Comparison of ENCODE assay signal across 8 cellular contexts in genomic region chrX:14873676-14874049, GRCh38. TPM values are rescaled to one million over a fixed set of nuclear protein-coding genes. Genes with fewer than 3 reads are reported as not detected.
DNase-seq lines count a peak whose midpoint lies in the region; ATAC-seq and TF ChIP-seq lines count a peak whose summit lies in the region.

No MANE protein-coding gene starts in this region.

- H3K9me3 Mint-ChIP-seq in naive thymus-derived CD4-positive, alpha-beta T cell, result peaks cover 0 to 2% (median 0%) of the 10 kb centered on the region in 11 donors

- peak overlapping the region; percentile 75 to 93 (median 88) for H3K27ac Mint-ChIP-seq in naive thymus-derived CD4-positive, alpha-beta T cell

- H3K4me1 Mint-ChIP-seq in naive thymus-derived CD4-positive, alpha-beta T cell, result peaks cover 0 to 34% (median 16%) of the 10 kb centered on the region in 7 donors

- H3K27me3 Mint-ChIP-seq in naive thymus-derived CD4-positive, alpha-beta T cell, result no peaks in the 10 kb centered on the region

- DNase-seq in AG09309 (ENCODE audit: low read depth) (no peak), Kasumi-1 (lab: John Stamatoyannopoulos, UW) (no peak), NCI-H128 (lab: John Stamatoyannopoulos, UW; ENCODE audit: unreplicated experiment) (no peak), DMS53 (lab: John Stamatoyannopoulos, UW) (no peak)
- DNase-seq in Jurkat, Clone E6-1 (ENCODE audit: low read depth, low spot score), result no peak
- DNase-seq in naive thymus-derived CD4-positive, alpha-beta T cell, result no peak

- no peaks in the 10 kb centered on the region for H3K27me3 ChIP-seq in naive thymus-derived CD4-positive, alpha-beta T cell (ENCODE audit: control insufficient read depth in 2 of 2, insufficient read depth in 2 of 2, low read length in 2 of 2)

- no peak for TF ChIP-seq CTCF in AG09309 (IDR thresholded peaks at IDR 0.05; ENCODE audit: control insufficient read depth, insufficient read depth, low read depth, low read length, missing control alignments)

- peak overlapping the region; percentile 78 for H3K27ac ChIP-seq in cingulate gyrus (ENCODE audit: low read depth, low read length)
- H3K27ac ChIP-seq in naive thymus-derived CD4-positive, alpha-beta T cell (ENCODE audit: low read depth, low read length), result peak overlapping the region; percentile 70

- no peak for ATAC-seq in naive thymus-derived CD4-positive, alpha-beta T cell
- ATAC-seq in GM21825 (IDR thresholded peaks at IDR 0.05; ENCODE audit: unreplicated experiment), result no peak

- peak overlapping the region; percentile 82 to 94 (median 88) for H3K4me3 Mint-ChIP-seq in naive thymus-derived CD4-positive, alpha-beta T cell

- H3K4me1 ChIP-seq in naive thymus-derived CD4-positive, alpha-beta T cell (ENCODE audit: control insufficient read depth in 2 of 2, insufficient read depth in 2 of 2, low read length in 2 of 2), result peaks cover 4 to 9% of the 10 kb centered on the region in 2 donors

- no peaks in the 10 kb centered on the region for H3K36me3 ChIP-seq in naive thymus-derived CD4-positive, alpha-beta T cell (ENCODE audit: control insufficient read depth in 2 of 3, insufficient read depth in 3 of 3, low read length in 3 of 3)

- H3K4me3 ChIP-seq in AG09309 (ENCODE audit: control insufficient read depth, low read depth, low read length), result peak overlapping the region; percentile 86
- H3K4me3 ChIP-seq in Jurkat, Clone E6-1 (ENCODE audit: low read length), result peak overlapping the region; percentile 78
- H3K4me3 ChIP-seq in naive thymus-derived CD4-positive, alpha-beta T cell (ENCODE audit: low read length), result peak overlapping the region; percentile 69

- H3K36me3 Mint-ChIP-seq in naive thymus-derived CD4-positive, alpha-beta T cell, result peaks cover 0 to 11% (median 8%) of the 10 kb centered on the region in 5 donors

- no peaks in the 10 kb centered on the region for H3K9me3 ChIP-seq in naive thymus-derived CD4-positive, alpha-beta T cell (ENCODE audit: control insufficient read depth in 2 of 3, low read length in 3 of 3)

- POLR2A ChIA-PET in naive thymus-derived CD4-positive, alpha-beta T cell (lab: Charles Lee), result interaction anchor here (1.5 kb wide), 1 partner anchor 461 kb away, joined by 5 read pairs; no protein-coding TSS in a partner anchor

- CTCF ChIA-PET in naive thymus-derived CD4-positive, alpha-beta T cell (lab: Charles Lee), result no interaction called here

- intact Hi-C loops in naive thymus-derived CD4-positive, alpha-beta T cell (cut with micrococcal nuclease), result loop anchor here (1.0 to 10.0 kb wide), 16 partner anchors 270 to 1994 kb away; partner anchors contain the start of genes OFD1 (in 2 of the 2), PIGA (in 2 of the 2), TRAPPC2 (in 2 of the 2) and AP1S2 (in 1 of the 2)

RNA-seq across cellular contexts. Expression of gene MOSPD2, which starts 0.4 kb away (rescaled TPM):
- polyA plus RNA-seq in Jurkat, Clone E6-1 (2012; ENCODE audit: insufficient read depth, insufficient read length), result 15.5 TPM
- 10 to 100 TPM in 4 of 5 experiments, 1 to 10 TPM in 1; 7.1 to 15.7 (median 13.4) TPM for total RNA-seq in naive thymus-derived CD4-positive, alpha-beta T cell
- 1 to 10 TPM; 5.3 to 8.0 TPM for polyA plus RNA-seq in naive thymus-derived CD4-positive, alpha-beta T cell

RNA-seq across cellular contexts. Expression of gene FANCB, which starts 0.8 kb away (rescaled TPM):
- 7.4 TPM for polyA plus RNA-seq in Jurkat, Clone E6-1 (2012; ENCODE audit: insufficient read depth, insufficient read length)
- total RNA-seq in naive thymus-derived CD4-positive, alpha-beta T cell, result 1 to 10 TPM; 3.3 to 8.3 (median 4.0) TPM
- 1 to 10 TPM in 1 of 2 donors, under 1 TPM in 1; 0.55 to 1.4 TPM for polyA plus RNA-seq in naive thymus-derived CD4-positive, alpha-beta T cell
